ENCODE assay signal across 1 cellular context in genomic region chr11:72787262-72788104, GRCh38.
TF ChIP-seq lines count a peak whose summit lies in the region.

No MANE protein-coding gene starts in this region.

TF ChIP-seq in K562, 482 proteins besides CTCF, POLR2A, EP300 and RAD21 (continues in another document):
- TF ChIP-seq SMARCA4 (IDR thresholded peaks at IDR 0.05) (0 out of 2 replicates have a peak, but pooled peaks have one; percentile 18), ZNF282 (CRISPR knock-in tag; IDR thresholded peaks at IDR 0.05) (no peak), MBD2 (IDR thresholded peaks at IDR 0.05; ENCODE audit: borderline replicate concordance, low read depth) (no peak), DLX4 (CRISPR knock-in tag; IDR thresholded peaks at IDR 0.05) (no peak), XRCC3 (IDR thresholded peaks at IDR 0.05) (no peak), SREBF1 (IDR thresholded peaks at IDR 0.05; ENCODE audit: borderline replicate concordance, low read depth, low read length) (no peak), ZBTB43 (CRISPR knock-in tag; IDR thresholded peaks at IDR 0.05) (no peak), TGIF2 (CRISPR knock-in tag; IDR thresholded peaks at IDR 0.05) (no peak), MAFF (IDR thresholded peaks at IDR 0.05; ENCODE audit: low read length) (no peak), ZBTB11 (CRISPR knock-in tag; IDR thresholded peaks at IDR 0.05) (no peak), YY1 (IDR thresholded peaks at IDR 0.05; ENCODE audit: borderline replicate concordance in 1 of 3, control insufficient read depth in 1 of 3, extremely low read depth in 1 of 3, insufficient read depth in 3 of 3, insufficient read length in 1 of 3, insufficient replicate concordance in 2 of 3, low read depth in 1 of 3, low read length in 2 of 3) (peak in 1 of 3 experiments; percentile 36), REST (CRISPR knock-in tag; IDR thresholded peaks at IDR 0.05; ENCODE audit: low read depth) (0 out of 2 replicates have a peak, but pooled peaks have one; percentile 39), TCF7L2 (IDR thresholded peaks at IDR 0.05; ENCODE audit: low read depth, low read length) (no peak), GATAD2A (IDR thresholded peaks at IDR 0.05) (0 out of 2 replicates have a peak, but pooled peaks have one; percentile 6), ZNF449 (CRISPR knock-in tag; IDR thresholded peaks at IDR 0.05) (no peak), ZNF76 (CRISPR knock-in tag; IDR thresholded peaks at IDR 0.05; ENCODE audit: borderline replicate concordance) (no peak), PHTF2 (CRISPR knock-in tag; IDR thresholded peaks at IDR 0.05) (no peak), RFX7 (CRISPR knock-in tag; IDR thresholded peaks at IDR 0.05) (no peak), NFE2 (IDR thresholded peaks at IDR 0.05; ENCODE audit: low read depth) (peak; percentile 43), GTF2B (IDR thresholded peaks at IDR 0.05; ENCODE audit: extremely low read depth, insufficient read length) (no peak), CBX1 (IDR thresholded peaks at IDR 0.05; ENCODE audit: low read depth) (peak; percentile 43; the same call in 1 of the 2 replicates), ZBTB5 (IDR thresholded peaks at IDR 0.05) (no peak), ZBTB49 (CRISPR knock-in tag; IDR thresholded peaks at IDR 0.05; ENCODE audit: borderline replicate concordance) (no peak), KDM2B (CRISPR knock-in tag; IDR thresholded peaks at IDR 0.05) (no peak), MTA1 (IDR thresholded peaks at IDR 0.05; ENCODE audit: borderline replicate concordance) (no peak), MCM2 (IDR thresholded peaks at IDR 0.05; ENCODE audit: low read depth) (no peak), AFF1 (IDR thresholded peaks at IDR 0.05; ENCODE audit: low read depth in 1 of 2, partially characterized antibody in 2 of 2) (no peak), CBFA2T3 (IDR thresholded peaks at IDR 0.05) (no peak; the same call in 1 of the 2 replicates), ZNF740 (CRISPR knock-in tag; IDR thresholded peaks at IDR 0.05) (peak; percentile 78), ZNF740 (tag; IDR thresholded peaks at IDR 0.05) (peak in 1 of 2 experiments; percentile 56; a peak in 1 of 4 replicates), POLR2B (IDR thresholded peaks at IDR 0.05; ENCODE audit: low read depth, partially characterized antibody) (no peak), CGGBP1 (CRISPR knock-in tag; IDR thresholded peaks at IDR 0.05) (no peak), L3MBTL2 (IDR thresholded peaks at IDR 0.05) (peak; percentile 84), CCNT2 (IDR thresholded peaks at IDR 0.05; ENCODE audit: borderline replicate concordance, extremely low read depth, insufficient read length, low read depth, low read length) (no peak), ZNF766 (CRISPR knock-in tag; conservative IDR thresholded peaks at IDR 0.05) (peak; percentile 37; the same call in 1 of the 2 replicates), SMARCB1 (IDR thresholded peaks at IDR 0.05; ENCODE audit: insufficient read length, low read depth) (no peak), ZNF146 (CRISPR knock-in tag; IDR thresholded peaks at IDR 0.05; ENCODE audit: unreplicated experiment) (no peak), SMC3 (conservative IDR thresholded peaks at IDR 0.05; ENCODE audit: insufficient read depth, low read depth, low read length) (no peak), ZNF140 (CRISPR knock-in tag; IDR thresholded peaks at IDR 0.05) (no peak), ELF4 (CRISPR knock-in tag; IDR thresholded peaks at IDR 0.05) (no peak)
